Comparison of ENCODE assay signal across 8 cellular contexts in the genomic region with DNA sequence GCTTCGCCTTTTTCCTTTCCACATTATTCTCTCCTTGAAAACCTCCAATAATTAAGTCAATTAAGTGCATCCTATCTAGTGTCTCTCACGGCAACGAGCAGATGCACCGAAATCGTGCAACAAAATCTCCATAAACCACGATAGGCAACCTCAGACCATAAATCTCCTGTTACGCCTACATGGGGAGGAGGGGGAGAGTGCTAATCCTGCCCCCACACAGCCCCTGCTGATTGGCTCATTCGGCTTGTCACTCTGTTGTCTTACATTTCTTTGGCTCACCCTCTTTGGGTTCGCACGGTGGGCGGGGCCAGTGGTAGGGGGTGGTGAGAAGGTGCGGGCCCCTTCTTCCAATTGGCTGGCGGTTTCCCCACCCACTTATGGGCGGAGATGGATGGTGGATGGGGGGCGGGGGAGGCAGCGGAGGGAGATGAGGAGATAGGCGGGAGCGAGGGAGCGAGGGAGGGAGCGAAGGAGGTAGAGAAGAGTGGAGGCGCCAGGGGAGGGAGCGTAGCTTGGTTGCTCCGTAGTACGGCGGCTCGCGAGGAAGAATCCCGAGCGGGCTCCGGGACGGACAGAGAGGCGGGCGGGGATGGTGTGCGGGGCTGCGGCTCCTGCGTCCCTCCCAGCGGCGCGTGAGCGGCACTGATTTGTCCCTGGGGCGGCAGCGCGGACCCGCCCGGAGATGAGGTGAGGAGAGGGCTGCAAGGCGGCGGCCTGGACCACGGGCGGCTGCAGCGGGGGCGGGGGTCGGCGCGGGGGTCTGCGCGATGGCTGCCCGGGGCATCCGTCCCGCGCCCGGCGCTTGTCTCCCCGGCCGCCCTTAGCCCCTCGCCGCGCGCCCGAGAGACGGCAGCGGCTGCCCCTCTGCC. TPM values are rescaled to one million over a fixed set of nuclear protein-coding genes. Genes with fewer than 3 reads are reported as not detected.
DNase-seq lines count a peak whose midpoint lies in the region; ATAC-seq and TF ChIP-seq lines count a peak whose summit lies in the region.

A gene (plus strand): TSS at position 475 of the 869 bp plus-strand sequence. CDS start 76,328 bp downstream, outside the sequence.

- H3K9me3 ChIP-seq in breast epithelium (no peaks in the 10 kb centered on the region), iPS-18a (ENCODE audit: control insufficient read depth, low read depth, low read length) (no peaks in the 10 kb centered on the region), skeletal muscle satellite cell (replicated peaks; ENCODE audit: low read length) (no peaks in the 10 kb centered on the region)

- peak within 1 kb of the TSS; percentile 94 for H3K27ac ChIP-seq in VCaP
- peak within 1 kb of the TSS; percentile 93 to 96 for H3K27ac ChIP-seq in breast epithelium
- H3K27ac ChIP-seq in iPS-18a (ENCODE audit: low read length): peak within 1 kb of the TSS; percentile 92

- peak; percentile 100 for DNase-seq in A172 (ENCODE audit: low spot score)
- peak; percentile 99 for DNase-seq in NCI-H2171 treated with DMSO at 0.1 percent for 48 hours (lab: John Stamatoyannopoulos, UW)
- peak; percentile 100 for DNase-seq in breast epithelium (ENCODE audit: low spot score in 2 of 2)

- H3K4me1 ChIP-seq in breast epithelium (peaks cover 0 to 3% of the 10 kb centered on the region in 2 donors), iPS-18a (ENCODE audit: control insufficient read depth, low read depth, low read length) (peaks cover 22% of the 10 kb centered on the region), skeletal muscle satellite cell (ENCODE audit: control insufficient read depth, insufficient read depth, low read length) (peaks cover 14% of the 10 kb centered on the region)

- peak; percentile 69 for ATAC-seq in GM18861 (IDR thresholded peaks at IDR 0.05; ENCODE audit: unreplicated experiment)
- ATAC-seq in HG03108 (IDR thresholded peaks at IDR 0.05; ENCODE audit: unreplicated experiment): peak; percentile 78

- intact Hi-C loops in breast epithelium (cut with DNase I; ENCODE audit: low total_unique reads): loop anchor here (10.0 kb wide), 1 partner anchor 253 kb away; no protein-coding TSS in a partner anchor

- H3K4me3 ChIP-seq in breast epithelium (peak within 1 kb of the TSS; percentile 88 to 98 (median 94)), iPS-18a (ENCODE audit: low read length) (peak within 1 kb of the TSS; percentile 80), skeletal muscle satellite cell (ENCODE audit: low read length) (peak within 1 kb of the TSS; percentile 94)

- no peaks in the 10 kb centered on the region for H3K36me3 ChIP-seq in breast epithelium
- H3K36me3 ChIP-seq in iPS-18a (ENCODE audit: control insufficient read depth, low read depth, low read length): no peaks in the 10 kb centered on the region
- H3K36me3 ChIP-seq in skeletal muscle satellite cell (ENCODE audit: insufficient read depth, low read length): no peaks in the 10 kb centered on the region

- TF ChIP-seq POLR2A in breast epithelium (IDR thresholded peaks at IDR 0.05): peak; percentile 23

- H3K4me2 ChIP-seq in skeletal muscle satellite cell (ENCODE audit: low read length): peak within 1 kb of the TSS; percentile 87

- no peaks in the 10 kb centered on the region for H3K27me3 ChIP-seq in breast epithelium
- H3K27me3 ChIP-seq in iPS-18a (ENCODE audit: control insufficient read depth, insufficient read depth, low read length): no peaks in the 10 kb centered on the region
- no peaks in the 10 kb centered on the region for H3K27me3 ChIP-seq in skeletal muscle satellite cell (ENCODE audit: control insufficient read depth, insufficient read depth, low read length)

- TF ChIP-seq CTCF in VCaP (conservative IDR thresholded peaks at IDR 0.05): no peak
- TF ChIP-seq CTCF in breast epithelium (IDR thresholded peaks at IDR 0.05): no peak

- peak within 1 kb of the TSS; percentile 88 for H3K9ac ChIP-seq in iPS-18a (ENCODE audit: low read length)
- peak within 1 kb of the TSS; percentile 92 for H3K9ac ChIP-seq in skeletal muscle satellite cell (ENCODE audit: low read depth, low read length)

RNA-seq across cellular contexts. Expression of the gene that starts here (rescaled TPM):
- total RNA-seq in A172 (2014; rRNA removed; shearing (Covaris generic)): 45.0 and 53.0 TPM in 2 replicates
- total RNA-seq in breast epithelium: 100 to 1,000 TPM in 1 of 3 donors, 10 to 100 TPM in 2; 39.5 to 113 (median 58.3) TPM
- 28.0 and 42.1 TPM in 2 replicates for total RNA-seq in skeletal muscle satellite cell (2012; rRNA removed)

Comparison
In these comparisons a context has a peak if more than half of its experiments do, and no peak if none do; other contexts are left out.
1. Peak in every context shown above with its lines: DNase-seq, ATAC-seq, H3K4me3 ChIP-seq and H3K27ac ChIP-seq.